Comparison of ENCODE assay signal across 23 cellular contexts in the genomic region with DNA sequence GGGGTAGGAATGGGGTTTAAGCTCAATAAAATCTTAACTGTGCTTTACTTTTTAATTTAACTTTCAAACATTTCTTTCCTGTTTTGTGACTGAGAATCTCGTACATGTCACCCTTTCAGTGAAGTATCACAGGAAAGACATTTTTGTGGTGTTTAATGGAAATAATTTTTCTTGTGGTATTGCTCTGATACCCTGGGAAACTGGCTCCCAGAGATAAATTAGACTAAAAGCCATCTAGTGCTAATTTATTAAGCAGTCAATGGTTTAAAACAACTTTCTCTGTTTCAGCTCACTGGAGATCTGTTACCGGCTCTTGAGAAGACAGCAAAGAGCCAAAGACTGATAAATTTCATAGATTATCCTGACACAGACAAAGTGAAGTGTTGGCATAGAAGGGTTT.
"Had no signal": no experiment of that assay in that cellular context is flagged by ENCODE, and none has a peak within 500 bp of the region (broad histone marks: within the 10 kb centered on the region; RNA-seq: fewer than 3 reads in every experiment).

No MANE protein-coding gene starts in this region.

- ATAC-seq: activated T-cell treated with anti-CD3 and anti-CD28 coated beads, Interleukin-2, amount 50 U/mL, for 4 hours had no signal

- H3K27ac Mint-ChIP-seq: activated CD4-positive, alpha-beta memory T cell treated with anti-CD3 and anti-CD28 coated beads for 36 hours; activated CD4-positive, alpha-beta T cell treated with anti-CD3 and anti-CD28 coated beads, Interleukin-2, amount 10 ng/mL, durations not matched to agents 7 days and 5 days; activated naive CD4-positive, alpha-beta T cell treated with anti-CD3 and anti-CD28 coated beads for 36 hours; activated naive CD8-positive, alpha-beta T cell treated with anti-CD3 and anti-CD28 coated beads for 36 hours had no signal

- H3K36me3 Mint-ChIP-seq: activated CD4-positive, alpha-beta memory T cell treated with anti-CD3 and anti-CD28 coated beads for 36 hours; activated naive CD8-positive, alpha-beta T cell treated with anti-CD3 and anti-CD28 coated beads for 36 hours had no signal

- H3K4me3 Mint-ChIP-seq: activated CD4-positive, alpha-beta memory T cell treated with anti-CD3 and anti-CD28 coated beads for 36 hours; activated CD4-positive, alpha-beta T cell treated with anti-CD3 and anti-CD28 coated beads, Interleukin-2, amount 10 ng/mL, durations not matched to agents 7 days and 5 days; activated naive CD4-positive, alpha-beta T cell treated with anti-CD3 and anti-CD28 coated beads for 36 hours; activated naive CD8-positive, alpha-beta T cell treated with anti-CD3 and anti-CD28 coated beads for 36 hours; activated T-cell treated with anti-CD3 and anti-CD28 coated beads, Interleukin-2, amount 50 U/mL, for 4 hours had no signal

- H3K27ac ChIP-seq: VCaP had no signal

- FAIRE-seq: RCC 7860 had no signal

- H3K27me3 Mint-ChIP-seq: activated CD4-positive, alpha-beta T cell treated with anti-CD3 and anti-CD28 coated beads, Interleukin-2, amount 10 ng/mL, durations not matched to agents 7 days and 5 days; activated naive CD8-positive, alpha-beta T cell treated with anti-CD3 and anti-CD28 coated beads for 36 hours had no signal

- H3K9me3 Mint-ChIP-seq: activated CD4-positive, alpha-beta memory T cell treated with anti-CD3 and anti-CD28 coated beads for 36 hours; activated CD4-positive, alpha-beta T cell treated with anti-CD3 and anti-CD28 coated beads, Interleukin-2, amount 10 ng/mL, durations not matched to agents 7 days and 5 days; activated naive CD4-positive, alpha-beta T cell treated with anti-CD3 and anti-CD28 coated beads for 36 hours; activated naive CD8-positive, alpha-beta T cell treated with anti-CD3 and anti-CD28 coated beads for 36 hours; activated T-cell treated with anti-CD3 and anti-CD28 coated beads, Interleukin-2, amount 50 U/mL, for 4 hours had no signal

- DNase-seq: activated CD4-positive, alpha-beta memory T cell treated with anti-CD3 and anti-CD28 coated beads for 36 hours; activated CD4-positive, alpha-beta T cell treated with anti-CD3 and anti-CD28 coated beads, Interleukin-2, amount 10 ng/mL, durations not matched to agents 7 days and 5 days; activated CD4-positive, CD25-positive, alpha-beta regulatory T cell; activated CD8-positive, alpha-beta memory T cell treated with anti-CD3 and anti-CD28 coated beads for 24 hours; activated gamma-delta T cell; activated naive CD4-positive, alpha-beta T cell treated with anti-CD3 and anti-CD28 coated beads for 36 hours; activated naive CD8-positive, alpha-beta T cell treated with anti-CD3 and anti-CD28 coated beads for 36 hours; activated T-cell treated with anti-CD3 and anti-CD28 coated beads, Interleukin-2, amount 50 U/mL, for 4 hours; anterior cingulate cortex; central memory CD4-positive, alpha-beta T cell; MM.1S; NCI-H1105; NCI-H1436 treated with DMSO at 0.1 percent for 48 hours; NCI-H187; NCI-H2081; NCI-H510A treated with DMSO at 0.1 percent for 48 hours; NCI-H69; NK-92 treated with Interleukin-12 subunit alpha and Interleukin-12 subunit beta, amount 100 ng/mL, for 24 hours; OCI-M1; SIG-M5; T-helper 1 cell had no signal

- H3K4me1 Mint-ChIP-seq: activated CD4-positive, alpha-beta T cell treated with anti-CD3 and anti-CD28 coated beads, Interleukin-2, amount 10 ng/mL, durations not matched to agents 7 days and 5 days; activated naive CD8-positive, alpha-beta T cell treated with anti-CD3 and anti-CD28 coated beads for 36 hours had no signal
